Comparison of ENCODE assay signal across 8 cellular contexts in genomic region chr16:56401482-56401881, GRCh38. TPM values are rescaled to one million over a fixed set of nuclear protein-coding genes. Genes with fewer than 3 reads are reported as not detected.
A peak's percentile ranks its signal among the peaks of the same experiment; 100 is the strongest.
DNase-seq lines count a peak whose midpoint lies in the region; ATAC-seq and TF ChIP-seq lines count a peak whose summit lies in the region.

No MANE protein-coding gene starts in this region.

- H3K36me3 ChIP-seq in WERI-Rb-1 (peaks cover 55% of the 10 kb centered on the region), lower lobe of right lung (peaks cover 75% of the 10 kb centered on the region)

- H3K4me3 ChIP-seq in WERI-Rb-1 (ENCODE audit: low read depth, low read length) = no peak overlapping the region
- H3K4me3 ChIP-seq in lower lobe of right lung = no peak overlapping the region

- DNase-seq in DMS 273 (lab: John Stamatoyannopoulos, UW; ENCODE audit: unreplicated experiment) (peak; percentile 59), WERI-Rb-1 (peak; percentile 83), lower lobe of right lung (no peak), activated gamma-delta T cell (lab: John Stamatoyannopoulos, UW) (no peak)
- DNase-seq in effector CD4-positive, alpha-beta T cell = no peak

- peaks cover 8% of the 10 kb centered on the region for H3K4me1 ChIP-seq in lower lobe of right lung

- no peaks in the 10 kb centered on the region for H3K9me3 ChIP-seq in WERI-Rb-1 (ENCODE audit: severe bottlenecking)
- H3K9me3 ChIP-seq in lower lobe of right lung = no peaks in the 10 kb centered on the region

- ATAC-seq in HG03103 (IDR thresholded peaks at IDR 0.05; ENCODE audit: low read depth, unreplicated experiment) (peak; percentile 68), lower lobe of right lung (peak; percentile 53 to 57), HG02840 (IDR thresholded peaks at IDR 0.05; ENCODE audit: low FRiP score, unreplicated experiment) (no peak), GM19035 (IDR thresholded peaks at IDR 0.05; ENCODE audit: unreplicated experiment) (no peak)

- intact Hi-C loops in lower lobe of right lung (cut with DNase I) = no loop called here

- TF ChIP-seq CTCF in WERI-Rb-1 (IDR thresholded peaks at IDR 0.05; ENCODE audit: low read depth, low read length) (peak; percentile 79), lower lobe of right lung (IDR thresholded peaks at IDR 0.05) (peak; percentile 16)

- H3K27me3 ChIP-seq in WERI-Rb-1 (ENCODE audit: insufficient read depth, low read depth, severe bottlenecking) = no peaks in the 10 kb centered on the region
- H3K27me3 ChIP-seq in lower lobe of right lung (ENCODE audit: low read depth) = no peaks in the 10 kb centered on the region

- H3K27ac ChIP-seq in WERI-Rb-1 (peak overlapping the region; percentile 78), lower lobe of right lung (no peak overlapping the region)

RNA-seq across cellular contexts. Expression of gene AMFR, which starts 23.9 kb away (rescaled TPM):
- total RNA-seq in lower lobe of right lung = 90.4 TPM

RNA-seq across cellular contexts. Expression of gene NUDT21, which starts 49.6 kb away (rescaled TPM):
- total RNA-seq in lower lobe of right lung = 80.3 TPM

RNA-seq across cellular contexts. Expression of gene OGFOD1, which starts 49.9 kb away (rescaled TPM):
- total RNA-seq in lower lobe of right lung = 26.8 TPM

Comparison
In these comparisons a context has a peak if more than half of its experiments do, and no peak if none do; other contexts are left out.
1. DNase-seq: peak in DMS 273 (single experiment) and WERI-Rb-1 (single experiment); none in lower lobe of right lung (single experiment), effector CD4-positive, alpha-beta T cell (single experiment) and activated gamma-delta T cell (single experiment).
2. ATAC-seq: peak in HG03103 (single experiment) and lower lobe of right lung (2 of 2); none in HG02840 (single experiment) and GM19035 (single experiment).